Comparison of ENCODE assay signal across 20 cellular contexts in genomic region chr1:22153653-22154052, GRCh38. TPM values are rescaled to one million over a fixed set of nuclear protein-coding genes. Genes with fewer than 3 reads are reported as not detected.
"Had no signal": no experiment of that assay in that cellular context is flagged by ENCODE, and none has a peak within 500 bp of the region (broad histone marks: within the 10 kb centered on the region; RNA-seq: fewer than 3 reads in every experiment).

No MANE protein-coding gene starts in this region.

- H3K4me1 ChIP-seq: esophagus muscularis mucosa, gastrocnemius medialis, pancreas, tibial artery, upper lobe of left lung, uterus had no signal

- H3K36me3 ChIP-seq: esophagus muscularis mucosa, gastrocnemius medialis, pancreas, tibial artery, upper lobe of left lung, uterus had no signal

- H3K9me3 Mint-ChIP-seq: naive thymus-derived CD8-positive, alpha-beta T cell; neural crest cell; stimulated activated memory B cell treated with anti-CD40 and anti-IgM and Interleukin-4, amounts not matched to agents 10 μg/mL and 1 μg/mL and 100 μg/mL, for 72 hours; stimulated activated naive CD8-positive, alpha-beta T cell treated with anti-CD3 and anti-CD28 coated beads, Interleukin-15, Interleukin-2, amounts not matched to agents 100 ng/mL and 50 ng/mL, for 24 hours had no signal

- H3K27ac ChIP-seq: epithelial cell of prostate, esophagus muscularis mucosa, gastrocnemius medialis, pancreas, tibial artery, upper lobe of left lung, uterus had no signal

- H3K4me3 ChIP-seq: esophagus muscularis mucosa, gastrocnemius medialis, mucosa of descending colon, pancreas, smooth muscle cell, tibial artery, upper lobe of left lung, uterus had no signal

- H3K4me2 ChIP-seq: smooth muscle cell had no signal

- H3K36me3 Mint-ChIP-seq: naive thymus-derived CD8-positive, alpha-beta T cell; stimulated activated memory B cell treated with anti-CD40 and anti-IgM and Interleukin-4, amounts not matched to agents 10 μg/mL and 1 μg/mL and 100 μg/mL, for 72 hours had no signal

- DNase-seq: effector memory CD4-positive, alpha-beta T cell; gastrocnemius medialis; islet precursor cell; mammary epithelial cell; naive thymus-derived CD8-positive, alpha-beta T cell; occipital lobe; pancreas; right cardiac atrium; stimulated activated CD4-positive, alpha-beta T cell treated with anti-CD3 and anti-CD28 coated beads, Interleukin-4, amount 100 ng/mL, for 24 hours; tibial artery; upper lobe of left lung; uterus had no signal

- H3K27ac Mint-ChIP-seq: naive thymus-derived CD8-positive, alpha-beta T cell; progenitor cell of endocrine pancreas; stimulated activated memory B cell treated with anti-CD40 and anti-IgM and Interleukin-4, amounts not matched to agents 10 μg/mL and 1 μg/mL and 100 μg/mL, for 72 hours; stimulated activated naive CD8-positive, alpha-beta T cell treated with anti-CD3 and anti-CD28 coated beads, Interleukin-15, Interleukin-2, amounts not matched to agents 100 ng/mL and 50 ng/mL, for 24 hours had no signal

- H3K27me3 ChIP-seq: pancreas, upper lobe of left lung, uterus had no signal

- H3K9me3 ChIP-seq: esophagus muscularis mucosa, gastrocnemius medialis, mucosa of descending colon, pancreas, tibial artery, upper lobe of left lung, uterus had no signal

- H3K4me1 Mint-ChIP-seq: neural crest cell had no signal

- H3K4me3 Mint-ChIP-seq: naive thymus-derived CD8-positive, alpha-beta T cell; neural crest cell; stimulated activated memory B cell treated with anti-CD40 and anti-IgM and Interleukin-4, amounts not matched to agents 10 μg/mL and 1 μg/mL and 100 μg/mL, for 72 hours; stimulated activated naive CD8-positive, alpha-beta T cell treated with anti-CD3 and anti-CD28 coated beads, Interleukin-15, Interleukin-2, amounts not matched to agents 100 ng/mL and 50 ng/mL, for 24 hours had no signal

RNA-seq across cellular contexts. Expression of gene WNT4, which starts 10.8 kb away (rescaled TPM):
- total RNA-seq: naive thymus-derived CD8-positive, alpha-beta T cell had no signal
- polyA plus RNA-seq: naive thymus-derived CD8-positive, alpha-beta T cell had no signal
